ENCODE assay signal across 14 cellular contexts in the genomic region with DNA sequence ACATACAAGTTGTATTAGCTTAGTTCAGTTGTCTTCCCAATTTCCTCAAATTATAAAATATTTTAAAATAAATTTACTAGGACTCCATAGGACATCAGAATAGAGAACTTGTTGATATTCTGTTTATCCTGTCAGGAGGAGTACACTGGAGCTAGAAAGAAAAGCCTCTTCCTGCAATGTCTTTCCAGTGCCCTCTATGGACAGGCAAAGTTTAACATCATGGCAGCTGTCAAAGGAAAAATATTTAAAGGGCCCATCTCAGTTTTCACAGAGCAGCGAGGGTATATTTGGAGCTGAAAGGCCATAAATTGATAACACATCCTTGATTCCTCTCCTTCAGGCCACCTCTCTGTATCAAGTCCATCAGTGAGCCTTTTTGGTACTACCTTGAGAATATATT.
"Had no signal": no experiment of that assay in that cellular context is flagged by ENCODE, and none has a peak within 500 bp of the region (broad histone marks: within the 10 kb centered on the region; RNA-seq: fewer than 3 reads in every experiment).

No MANE protein-coding gene starts in this region.

- H3K4me3 Mint-ChIP-seq: activated naive CD8-positive, alpha-beta T cell treated with anti-CD3 and anti-CD28 coated beads, Interleukin-2, amount 10 ng/mL, durations not matched to agents 7 days and 5 days; activated T-helper 1 cell treated with anti-CD3 and anti-CD28 coated beads, Interleukin-12 subunit alpha, Interleukin-12 subunit beta, Interleukin-2, Interleukin-4 antibody, amounts not matched to agents 30 ng/mL and 10 ng/mL and 1 ng/mL, durations not matched to agents 14 hours and 24 hours and 36 hours; effector memory CD8-positive, alpha-beta T cell; stimulated activated naive CD8-positive, alpha-beta T cell treated with anti-CD3 and anti-CD28 coated beads, Interleukin-15, Interleukin-2, amounts not matched to agents 100 ng/mL and 50 ng/mL, for 24 hours had no signal

- H3K27me3 Mint-ChIP-seq: activated naive CD8-positive, alpha-beta T cell treated with anti-CD3 and anti-CD28 coated beads, Interleukin-2, amount 10 ng/mL, durations not matched to agents 7 days and 5 days; effector memory CD8-positive, alpha-beta T cell; progenitor cell of endocrine pancreas; stimulated activated naive CD8-positive, alpha-beta T cell treated with anti-CD3 and anti-CD28 coated beads, Interleukin-15, Interleukin-2, amounts not matched to agents 100 ng/mL and 50 ng/mL, for 24 hours had no signal

- ATAC-seq: body of pancreas; effector memory CD8-positive, alpha-beta T cell; left cardiac atrium had no signal

- H3K27me3 ChIP-seq: body of pancreas, right atrium auricular region, transverse colon had no signal

- DNase-seq: activated CD4-positive, CD25-positive, alpha-beta regulatory T cell treated with anti-CD3 and anti-CD28 coated beads, Interleukin-2, amount 50 U/mL, for 72 hours; activated naive CD8-positive, alpha-beta T cell treated with anti-CD3 and anti-CD28 coated beads, Interleukin-2, amount 10 ng/mL, durations not matched to agents 7 days and 5 days; activated T-cell treated with anti-CD3 and anti-CD28 coated beads for 4 hours; body of pancreas; effector memory CD8-positive, alpha-beta T cell; foreskin fibroblast; hippocampal formation; left cardiac atrium; stimulated activated CD4-positive, alpha-beta T cell treated with anti-CD3 and anti-CD28 coated beads, Interleukin-2, amount 100 ng/mL, for 24 hours; transverse colon had no signal

- H3K27ac Mint-ChIP-seq: progenitor cell of endocrine pancreas had no signal

- H3K4me3 ChIP-seq: body of pancreas, right atrium auricular region, transverse colon had no signal

- H3K9me3 ChIP-seq: body of pancreas, right atrium auricular region, transverse colon had no signal

- H3K36me3 ChIP-seq: right atrium auricular region, transverse colon had no signal

- H3K27ac ChIP-seq: body of pancreas, right atrium auricular region, transverse colon had no signal

- H3K9me3 Mint-ChIP-seq: activated naive CD8-positive, alpha-beta T cell treated with anti-CD3 and anti-CD28 coated beads, Interleukin-2, amount 10 ng/mL, durations not matched to agents 7 days and 5 days; activated T-helper 1 cell treated with anti-CD3 and anti-CD28 coated beads, Interleukin-12 subunit alpha, Interleukin-12 subunit beta, Interleukin-2, Interleukin-4 antibody, amounts not matched to agents 30 ng/mL and 10 ng/mL and 1 ng/mL, durations not matched to agents 14 hours and 24 hours and 36 hours; effector memory CD8-positive, alpha-beta T cell; stimulated activated naive CD8-positive, alpha-beta T cell treated with anti-CD3 and anti-CD28 coated beads, Interleukin-15, Interleukin-2, amounts not matched to agents 100 ng/mL and 50 ng/mL, for 24 hours had no signal
